ENCODE assay signal across 9 cellular contexts in genomic region chr17:9729034-9729650, GRCh38.
A peak's percentile ranks its signal among the peaks of the same experiment; 100 is the strongest.
DNase-seq lines count a peak whose midpoint lies in the region; ATAC-seq, FAIRE-seq and TF ChIP-seq lines count a peak whose summit lies in the region.
"Had no signal": no experiment of that assay in that cellular context is flagged by ENCODE, and none has a peak within 500 bp of the region (broad histone marks: within the 10 kb centered on the region; RNA-seq: fewer than 3 reads in every experiment).

No MANE protein-coding gene starts in this region.

- no peak overlapping the region for H3K27ac Mint-ChIP-seq in activated naive CD4-positive, alpha-beta T cell treated with anti-CD3 and anti-CD28 coated beads, Interleukin-2, amount 10 ng/mL, durations not matched to agents 7 days and 5 days

- H2BK15ac ChIP-seq in mesenchymal stem cell (ENCODE audit: low read depth, poor library complexity, severe bottlenecking) = no peak overlapping the region

- no peak overlapping the region for H2AFZ ChIP-seq in mesenchymal stem cell (ENCODE audit: low read depth, low read length)

- no peak overlapping the region for H4K91ac ChIP-seq in mesenchymal stem cell (ENCODE audit: low read length)

- H3K4me3 ChIP-seq in HFF-Myc (replicated peaks; ENCODE audit: low read depth, low read length) (no peak overlapping the region), mesenchymal stem cell (ENCODE audit: insufficient read depth in 1 of 2, low read depth in 1 of 2, low read length in 2 of 2) (no peak overlapping the region)
- H3K4me3 ChIP-seq: skin epidermis had no signal

- WGBS in mesenchymal stem cell = no CpG with 5 or more reads among the region's 2 CpGs

- no peak overlapping the region for H3K4me3 Mint-ChIP-seq in activated naive CD4-positive, alpha-beta T cell treated with anti-CD3 and anti-CD28 coated beads, Interleukin-2, amount 10 ng/mL, durations not matched to agents 7 days and 5 days

- no peak overlapping the region for H3K23ac ChIP-seq in mesenchymal stem cell (ENCODE audit: low read length in 2 of 2)

- FAIRE-seq in endometrium (lab: Jason Lieb, UNC) = peak; percentile 86

- H3K27me3 Mint-ChIP-seq in activated naive CD4-positive, alpha-beta T cell treated with anti-CD3 and anti-CD28 coated beads, Interleukin-2, amount 10 ng/mL, durations not matched to agents 7 days and 5 days = peaks cover 11% of the 10 kb centered on the region

- H2AK5ac ChIP-seq in mesenchymal stem cell (ENCODE audit: low read length, severe bottlenecking) = no peak overlapping the region

- no peaks in the 10 kb centered on the region for H3K4me1 Mint-ChIP-seq in activated naive CD4-positive, alpha-beta T cell treated with anti-CD3 and anti-CD28 coated beads, Interleukin-2, amount 10 ng/mL, durations not matched to agents 7 days and 5 days

- H3K36me3 ChIP-seq in mesenchymal stem cell (ENCODE audit: control insufficient read depth in 1 of 2, insufficient read depth in 2 of 2, low read depth in 1 of 2, low read length in 2 of 2) = peaks cover 0 to 21% of the 10 kb centered on the region in 2 experiments

- CTCF ChIA-PET in activated naive CD4-positive, alpha-beta T cell treated with anti-CD3 and anti-CD28 coated beads, Interleukin-2, amount 10 ng/mL, durations not matched to agents 7 days and 5 days (lab: Charles Lee) = interaction anchor here (0.7 to 1.2 kb wide), 2 partner anchors 33 to 40 kb away, joined by 3 read pairs; no protein-coding TSS in a partner anchor

- no peak overlapping the region for H2BK12ac ChIP-seq in mesenchymal stem cell (ENCODE audit: low read length in 2 of 2)

- H4K8ac ChIP-seq in mesenchymal stem cell (ENCODE audit: low read length) = no peak overlapping the region

- H3K9me3 ChIP-seq in mesenchymal stem cell (ENCODE audit: control insufficient read depth, low read length) = no peaks in the 10 kb centered on the region

- no peak overlapping the region for H2BK120ac ChIP-seq in mesenchymal stem cell (ENCODE audit: low read depth, low read length)

- H3K4me1 ChIP-seq in mesenchymal stem cell (ENCODE audit: control insufficient read depth, insufficient read depth, low read depth, low read length) = peaks cover 2% of the 10 kb centered on the region

- no peaks in the 10 kb centered on the region for H3K79me1 ChIP-seq in mesenchymal stem cell (replicated peaks; ENCODE audit: low read length, poor library complexity, severe bottlenecking)

- H3K27me3 ChIP-seq in mesenchymal stem cell (ENCODE audit: control insufficient read depth in 1 of 2, insufficient read depth in 1 of 2, low read length in 2 of 2) = peaks cover 0 to 50% of the 10 kb centered on the region in 2 experiments

- H2BK5ac ChIP-seq in mesenchymal stem cell (ENCODE audit: low read depth, low read length, poor library complexity, severe bottlenecking) = no peak overlapping the region

- no peak overlapping the region for H3K9ac ChIP-seq in mesenchymal stem cell (ENCODE audit: low read length)

- no peak overlapping the region for H3K4me2 ChIP-seq in mesenchymal stem cell (ENCODE audit: low read length, poor library complexity, severe bottlenecking)

- TF ChIP-seq CTCF in HFF-Myc (IDR thresholded peaks at IDR 0.05; ENCODE audit: low read depth, low read length, missing control alignments) = peak; percentile 99

- no peak overlapping the region for H3K4ac ChIP-seq in mesenchymal stem cell (ENCODE audit: low read depth in 1 of 2, low read length in 2 of 2)

- DNase-seq in DMS114 treated with DMSO at 0.1 percent for 48 hours (lab: John Stamatoyannopoulos, UW; ENCODE audit: unreplicated experiment) = peak; percentile 57
- DNase-seq in HFF-Myc (ENCODE audit: extremely low read depth, low read depth) = peak; percentile 35
- peak; percentile 51 for DNase-seq in OCI-M1 (lab: John Stamatoyannopoulos, UW)
- DNase-seq in mesenchymal stem cell = peak; percentile 63
- DNase-seq in activated naive CD4-positive, alpha-beta T cell treated with anti-CD3 and anti-CD28 coated beads, Interleukin-2, amount 10 ng/mL, durations not matched to agents 7 days and 5 days = no peak

- ATAC-seq in HG03469 (IDR thresholded peaks at IDR 0.05; ENCODE audit: unreplicated experiment) (no peak), GM19395 (IDR thresholded peaks at IDR 0.05; ENCODE audit: unreplicated experiment) (no peak)

- no peaks in the 10 kb centered on the region for H3K36me3 Mint-ChIP-seq in activated naive CD4-positive, alpha-beta T cell treated with anti-CD3 and anti-CD28 coated beads, Interleukin-2, amount 10 ng/mL, durations not matched to agents 7 days and 5 days

- no peak overlapping the region for H3K14ac ChIP-seq in mesenchymal stem cell (ENCODE audit: low read length in 2 of 2)

- no peak overlapping the region for H3K27ac ChIP-seq in mesenchymal stem cell (ENCODE audit: low read length, poor library complexity, severe bottlenecking)
- H3K27ac ChIP-seq: skin epidermis had no signal

- H3K9me3 Mint-ChIP-seq in activated naive CD4-positive, alpha-beta T cell treated with anti-CD3 and anti-CD28 coated beads, Interleukin-2, amount 10 ng/mL, durations not matched to agents 7 days and 5 days = no peaks in the 10 kb centered on the region

- no peak overlapping the region for H3K18ac ChIP-seq in mesenchymal stem cell (ENCODE audit: low read depth in 1 of 2, low read length in 2 of 2)
